1 cellular context compared by ENCODE assay signal in the genomic region with DNA sequence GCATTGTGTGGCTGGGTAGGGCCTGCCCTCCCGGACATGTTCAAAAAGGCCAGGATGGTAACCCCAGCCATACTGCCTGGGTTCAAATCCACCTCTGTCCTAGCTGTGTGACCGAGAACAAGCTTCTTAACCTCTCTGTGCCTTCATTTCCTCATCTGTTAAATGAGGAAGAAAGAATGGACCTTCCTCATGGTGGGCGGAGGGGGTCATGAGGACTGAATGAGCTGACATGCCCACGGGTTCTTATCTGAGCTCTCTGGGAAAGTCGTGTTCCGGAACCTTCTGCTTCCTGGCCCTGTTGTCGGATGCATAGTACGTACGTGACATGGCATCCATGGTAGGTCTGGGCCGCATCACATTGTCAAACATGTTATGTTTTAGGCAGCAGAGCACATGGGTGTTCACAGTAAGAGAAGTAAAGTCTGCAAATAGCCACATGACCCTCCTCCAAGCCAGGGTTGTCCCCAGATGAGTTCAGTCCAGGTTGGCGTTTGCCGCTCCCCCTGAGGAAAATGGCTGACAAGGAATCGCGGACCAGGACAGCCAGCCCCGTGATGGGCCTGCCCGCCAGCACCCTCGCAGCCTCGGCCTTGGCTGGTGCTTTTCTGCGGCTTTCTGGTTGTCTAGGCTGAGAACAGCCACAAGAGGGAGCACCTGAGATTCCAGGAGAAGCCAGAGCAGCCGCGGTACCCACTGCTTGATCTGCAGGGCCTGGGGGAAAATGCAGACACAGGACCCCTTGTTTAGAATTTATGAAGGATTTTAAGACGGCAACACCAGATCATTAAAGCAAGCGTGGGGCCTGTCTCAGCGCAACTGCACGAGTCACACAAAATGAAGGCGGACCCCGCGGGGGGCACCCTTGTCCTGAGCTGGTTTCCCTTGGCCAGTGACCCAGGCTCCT.
A peak's percentile ranks its signal among the peaks of the same experiment; 100 is the strongest.
TF ChIP-seq lines count a peak whose summit lies in the region.

No MANE protein-coding gene starts in this region.

TF ChIP-seq in HepG2, 621 proteins besides CTCF, POLR2A, EP300 and RAD21 (continues in another document):
- no peak for TF ChIP-seq ZBTB7A (CRISPR knock-in tag; IDR thresholded peaks at IDR 0.05)
- no peak for TF ChIP-seq HMG20A (CRISPR knock-in tag; IDR thresholded peaks at IDR 0.05; ENCODE audit: borderline replicate concordance)
- no peak for TF ChIP-seq ZNF333 (CRISPR knock-in tag; IDR thresholded peaks at IDR 0.05; ENCODE audit: borderline replicate concordance)
- TF ChIP-seq ZNF616 (CRISPR knock-in tag; IDR thresholded peaks at IDR 0.05; ENCODE audit: low read depth) = no peak
- no peak for TF ChIP-seq HCFC1 (IDR thresholded peaks at IDR 0.05; ENCODE audit: low read depth, low read length)
- TF ChIP-seq, protein P1, sequence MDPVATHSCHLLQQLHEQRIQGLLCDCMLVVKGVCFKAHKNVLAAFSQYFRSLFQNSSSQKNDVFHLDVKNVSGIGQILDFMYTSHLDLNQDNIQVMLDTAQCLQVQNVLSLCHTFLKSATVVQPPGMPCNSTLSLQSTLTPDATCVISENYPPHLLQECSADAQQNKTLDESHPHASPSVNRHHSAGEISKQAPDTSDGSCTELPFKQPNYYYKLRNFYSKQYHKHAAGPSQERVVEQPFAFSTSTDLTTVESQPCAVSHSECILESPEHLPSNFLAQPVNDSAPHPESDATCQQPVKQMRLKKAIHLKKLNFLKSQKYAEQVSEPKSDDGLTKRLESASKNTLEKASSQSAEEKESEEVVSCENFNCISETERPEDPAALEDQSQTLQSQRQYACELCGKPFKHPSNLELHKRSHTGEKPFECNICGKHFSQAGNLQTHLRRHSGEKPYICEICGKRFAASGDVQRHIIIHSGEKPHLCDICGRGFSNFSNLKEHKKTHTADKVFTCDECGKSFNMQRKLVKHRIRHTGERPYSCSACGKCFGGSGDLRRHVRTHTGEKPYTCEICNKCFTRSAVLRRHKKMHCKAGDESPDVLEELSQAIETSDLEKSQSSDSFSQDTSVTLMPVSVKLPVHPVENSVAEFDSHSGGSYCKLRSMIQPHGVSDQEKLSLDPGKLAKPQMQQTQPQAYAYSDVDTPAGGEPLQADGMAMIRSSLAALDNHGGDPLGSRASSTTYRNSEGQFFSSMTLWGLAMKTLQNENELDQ (CRISPR knock-in tag; IDR thresholded peaks at IDR 0.05; ENCODE audit: borderline replicate concordance) = no peak
- no peak for TF ChIP-seq ZNF598 (CRISPR knock-in tag; IDR thresholded peaks at IDR 0.05; ENCODE audit: borderline replicate concordance)
- TF ChIP-seq, protein P2, sequence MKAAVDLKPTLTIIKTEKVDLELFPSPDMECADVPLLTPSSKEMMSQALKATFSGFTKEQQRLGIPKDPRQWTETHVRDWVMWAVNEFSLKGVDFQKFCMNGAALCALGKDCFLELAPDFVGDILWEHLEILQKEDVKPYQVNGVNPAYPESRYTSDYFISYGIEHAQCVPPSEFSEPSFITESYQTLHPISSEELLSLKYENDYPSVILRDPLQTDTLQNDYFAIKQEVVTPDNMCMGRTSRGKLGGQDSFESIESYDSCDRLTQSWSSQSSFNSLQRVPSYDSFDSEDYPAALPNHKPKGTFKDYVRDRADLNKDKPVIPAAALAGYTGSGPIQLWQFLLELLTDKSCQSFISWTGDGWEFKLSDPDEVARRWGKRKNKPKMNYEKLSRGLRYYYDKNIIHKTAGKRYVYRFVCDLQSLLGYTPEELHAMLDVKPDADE (CRISPR knock-in tag; IDR thresholded peaks at IDR 0.05) = no peak
- no peak for TF ChIP-seq SP5 (CRISPR knock-in tag; IDR thresholded peaks at IDR 0.05; ENCODE audit: borderline replicate concordance, low read depth)
- TF ChIP-seq, protein P3, sequence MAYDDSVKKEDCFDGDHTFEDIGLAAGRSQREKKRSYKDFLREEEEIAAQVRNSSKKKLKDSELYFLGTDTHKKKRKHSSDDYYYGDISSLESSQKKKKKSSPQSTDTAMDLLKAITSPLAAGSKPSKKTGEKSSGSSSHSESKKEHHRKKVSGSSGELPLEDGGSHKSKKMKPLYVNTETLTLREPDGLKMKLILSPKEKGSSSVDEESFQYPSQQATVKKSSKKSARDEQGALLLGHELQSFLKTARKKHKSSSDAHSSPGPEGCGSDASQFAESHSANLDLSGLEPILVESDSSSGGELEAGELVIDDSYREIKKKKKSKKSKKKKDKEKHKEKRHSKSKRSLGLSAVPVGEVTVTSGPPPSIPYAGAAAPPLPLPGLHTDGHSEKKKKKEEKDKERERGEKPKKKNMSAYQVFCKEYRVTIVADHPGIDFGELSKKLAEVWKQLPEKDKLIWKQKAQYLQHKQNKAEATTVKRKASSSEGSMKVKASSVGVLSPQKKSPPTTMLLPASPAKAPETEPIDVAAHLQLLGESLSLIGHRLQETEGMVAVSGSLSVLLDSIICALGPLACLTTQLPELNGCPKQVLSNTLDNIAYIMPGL (CRISPR knock-in tag; IDR thresholded peaks at IDR 0.05; ENCODE audit: borderline replicate concordance in 1 of 2, low read depth in 1 of 2) = peak; percentile 58 to 62; a peak in 2 of 4 replicates
- TF ChIP-seq, protein P4, sequence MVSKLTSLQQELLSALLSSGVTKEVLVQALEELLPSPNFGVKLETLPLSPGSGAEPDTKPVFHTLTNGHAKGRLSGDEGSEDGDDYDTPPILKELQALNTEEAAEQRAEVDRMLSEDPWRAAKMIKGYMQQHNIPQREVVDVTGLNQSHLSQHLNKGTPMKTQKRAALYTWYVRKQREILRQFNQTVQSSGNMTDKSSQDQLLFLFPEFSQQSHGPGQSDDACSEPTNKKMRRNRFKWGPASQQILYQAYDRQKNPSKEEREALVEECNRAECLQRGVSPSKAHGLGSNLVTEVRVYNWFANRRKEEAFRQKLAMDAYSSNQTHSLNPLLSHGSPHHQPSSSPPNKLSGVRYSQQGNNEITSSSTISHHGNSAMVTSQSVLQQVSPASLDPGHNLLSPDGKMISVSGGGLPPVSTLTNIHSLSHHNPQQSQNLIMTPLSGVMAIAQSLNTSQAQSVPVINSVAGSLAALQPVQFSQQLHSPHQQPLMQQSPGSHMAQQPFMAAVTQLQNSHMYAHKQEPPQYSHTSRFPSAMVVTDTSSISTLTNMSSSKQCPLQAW (CRISPR knock-in tag; IDR thresholded peaks at IDR 0.05) = peak; percentile 56; the same call in 1 of the 2 replicates
- TF ChIP-seq, protein P5, sequence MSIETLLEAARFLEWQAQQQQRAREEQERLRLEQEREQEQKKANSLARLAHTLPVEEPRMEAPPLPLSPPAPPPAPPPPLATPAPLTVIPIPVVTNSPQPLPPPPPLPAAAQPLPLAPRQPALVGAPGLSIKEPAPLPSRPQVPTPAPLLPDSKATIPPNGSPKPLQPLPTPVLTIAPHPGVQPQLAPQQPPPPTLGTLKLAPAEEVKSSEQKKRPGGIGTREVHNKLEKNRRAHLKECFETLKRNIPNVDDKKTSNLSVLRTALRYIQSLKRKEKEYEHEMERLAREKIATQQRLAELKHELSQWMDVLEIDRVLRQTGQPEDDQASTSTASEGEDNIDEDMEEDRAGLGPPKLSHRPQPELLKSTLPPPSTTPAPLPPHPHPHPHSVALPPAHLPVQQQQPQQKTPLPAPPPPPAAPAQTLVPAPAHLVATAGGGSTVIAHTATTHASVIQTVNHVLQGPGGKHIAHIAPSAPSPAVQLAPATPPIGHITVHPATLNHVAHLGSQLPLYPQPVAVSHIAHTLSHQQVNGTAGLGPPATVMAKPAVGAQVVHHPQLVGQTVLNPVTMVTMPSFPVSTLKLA (IDR thresholded peaks at IDR 0.05) = no peak
- TF ChIP-seq ZNF329 (CRISPR knock-in tag; IDR thresholded peaks at IDR 0.05; ENCODE audit: low read depth) = no peak
- TF ChIP-seq SIX4 (CRISPR knock-in tag; IDR thresholded peaks at IDR 0.05) = no peak
- no peak for TF ChIP-seq ZNF790 (CRISPR knock-in tag; IDR thresholded peaks at IDR 0.05; ENCODE audit: borderline replicate concordance)
- TF ChIP-seq AGO2 (optimal IDR thresholded peaks at IDR 0.05; ENCODE audit: low read depth, low read length) = no peak
- no peak for TF ChIP-seq ZNF570 (CRISPR knock-in tag; IDR thresholded peaks at IDR 0.05; ENCODE audit: borderline replicate concordance)
- TF ChIP-seq ZNF292 (CRISPR knock-in tag; IDR thresholded peaks at IDR 0.05; ENCODE audit: borderline replicate concordance, low read depth) = no peak
- TF ChIP-seq, protein P6, sequence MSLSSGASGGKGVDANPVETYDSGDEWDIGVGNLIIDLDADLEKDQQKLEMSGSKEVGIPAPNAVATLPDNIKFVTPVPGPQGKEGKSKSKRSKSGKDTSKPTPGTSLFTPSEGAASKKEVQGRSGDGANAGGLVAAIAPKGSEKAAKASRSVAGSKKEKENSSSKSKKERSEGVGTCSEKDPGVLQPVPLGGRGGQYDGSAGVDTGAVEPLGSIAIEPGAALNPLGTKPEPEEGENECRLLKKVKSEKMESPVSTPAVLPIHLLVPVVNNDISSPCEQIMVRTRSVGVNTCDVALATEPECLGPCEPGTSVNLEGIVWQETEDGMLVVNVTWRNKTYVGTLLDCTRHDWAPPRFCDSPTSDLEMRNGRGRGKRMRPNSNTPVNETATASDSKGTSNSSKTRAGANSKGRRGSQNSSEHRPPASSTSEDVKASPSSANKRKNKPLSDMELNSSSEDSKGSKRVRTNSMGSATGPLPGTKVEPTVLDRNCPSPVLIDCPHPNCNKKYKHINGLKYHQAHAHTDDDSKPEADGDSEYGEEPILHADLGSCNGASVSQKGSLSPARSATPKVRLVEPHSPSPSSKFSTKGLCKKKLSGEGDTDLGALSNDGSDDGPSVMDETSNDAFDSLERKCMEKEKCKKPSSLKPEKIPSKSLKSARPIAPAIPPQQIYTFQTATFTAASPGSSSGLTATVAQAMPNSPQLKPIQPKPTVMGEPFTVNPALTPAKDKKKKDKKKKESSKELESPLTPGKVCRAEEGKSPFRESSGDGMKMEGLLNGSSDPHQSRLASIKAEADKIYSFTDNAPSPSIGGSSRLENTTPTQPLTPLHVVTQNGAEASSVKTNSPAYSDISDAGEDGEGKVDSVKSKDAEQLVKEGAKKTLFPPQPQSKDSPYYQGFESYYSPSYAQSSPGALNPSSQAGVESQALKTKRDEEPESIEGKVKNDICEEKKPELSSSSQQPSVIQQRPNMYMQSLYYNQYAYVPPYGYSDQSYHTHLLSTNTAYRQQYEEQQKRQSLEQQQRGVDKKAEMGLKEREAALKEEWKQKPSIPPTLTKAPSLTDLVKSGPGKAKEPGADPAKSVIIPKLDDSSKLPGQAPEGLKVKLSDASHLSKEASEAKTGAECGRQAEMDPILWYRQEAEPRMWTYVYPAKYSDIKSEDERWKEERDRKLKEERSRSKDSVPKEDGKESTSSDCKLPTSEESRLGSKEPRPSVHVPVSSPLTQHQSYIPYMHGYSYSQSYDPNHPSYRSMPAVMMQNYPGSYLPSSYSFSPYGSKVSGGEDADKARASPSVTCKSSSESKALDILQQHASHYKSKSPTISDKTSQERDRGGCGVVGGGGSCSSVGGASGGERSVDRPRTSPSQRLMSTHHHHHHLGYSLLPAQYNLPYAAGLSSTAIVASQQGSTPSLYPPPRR (CRISPR knock-in tag; IDR thresholded peaks at IDR 0.05; ENCODE audit: borderline replicate concordance) = no peak
- TF ChIP-seq PRPF4 (IDR thresholded peaks at IDR 0.05; ENCODE audit: low read depth, low read length, poor library complexity, severe bottlenecking) = no peak
- TF ChIP-seq, protein P7, sequence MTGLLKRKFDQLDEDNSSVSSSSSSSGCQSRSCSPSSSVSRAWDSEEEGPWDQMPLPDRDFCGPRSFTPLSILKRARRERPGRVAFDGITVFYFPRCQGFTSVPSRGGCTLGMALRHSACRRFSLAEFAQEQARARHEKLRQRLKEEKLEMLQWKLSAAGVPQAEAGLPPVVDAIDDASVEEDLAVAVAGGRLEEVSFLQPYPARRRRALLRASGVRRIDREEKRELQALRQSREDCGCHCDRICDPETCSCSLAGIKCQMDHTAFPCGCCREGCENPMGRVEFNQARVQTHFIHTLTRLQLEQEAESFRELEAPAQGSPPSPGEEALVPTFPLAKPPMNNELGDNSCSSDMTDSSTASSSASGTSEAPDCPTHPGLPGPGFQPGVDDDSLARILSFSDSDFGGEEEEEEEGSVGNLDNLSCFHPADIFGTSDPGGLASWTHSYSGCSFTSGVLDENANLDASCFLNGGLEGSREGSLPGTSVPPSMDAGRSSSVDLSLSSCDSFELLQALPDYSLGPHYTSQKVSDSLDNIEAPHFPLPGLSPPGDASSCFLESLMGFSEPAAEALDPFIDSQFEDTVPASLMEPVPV (CRISPR knock-in tag; IDR thresholded peaks at IDR 0.05) = no peak
- no peak for TF ChIP-seq ZNF713 (CRISPR knock-in tag; IDR thresholded peaks at IDR 0.05)
- TF ChIP-seq PCBP1 (IDR thresholded peaks at IDR 0.05; ENCODE audit: borderline replicate concordance, low read depth, low read length) = no peak
- TF ChIP-seq, protein P8, sequence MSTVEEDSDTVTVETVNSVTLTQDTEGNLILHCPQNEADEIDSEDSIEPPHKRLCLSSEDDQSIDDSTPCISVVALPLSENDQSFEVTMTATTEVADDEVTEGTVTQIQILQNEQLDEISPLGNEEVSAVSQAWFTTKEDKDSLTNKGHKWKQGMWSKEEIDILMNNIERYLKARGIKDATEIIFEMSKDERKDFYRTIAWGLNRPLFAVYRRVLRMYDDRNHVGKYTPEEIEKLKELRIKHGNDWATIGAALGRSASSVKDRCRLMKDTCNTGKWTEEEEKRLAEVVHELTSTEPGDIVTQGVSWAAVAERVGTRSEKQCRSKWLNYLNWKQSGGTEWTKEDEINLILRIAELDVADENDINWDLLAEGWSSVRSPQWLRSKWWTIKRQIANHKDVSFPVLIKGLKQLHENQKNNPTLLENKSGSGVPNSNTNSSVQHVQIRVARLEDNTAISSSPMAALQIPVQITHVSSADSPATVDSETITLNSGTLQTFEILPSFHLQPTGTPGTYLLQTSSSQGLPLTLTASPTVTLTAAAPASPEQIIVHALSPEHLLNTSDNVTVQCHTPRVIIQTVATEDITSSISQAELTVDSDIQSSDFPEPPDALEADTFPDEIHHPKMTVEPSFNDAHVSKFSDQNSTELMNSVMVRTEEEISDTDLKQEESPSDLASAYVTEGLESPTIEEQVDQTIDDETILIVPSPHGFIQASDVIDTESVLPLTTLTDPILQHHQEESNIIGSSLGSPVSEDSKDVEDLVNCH (CRISPR knock-in tag; IDR thresholded peaks at IDR 0.05) = no peak
- TF ChIP-seq MEIS2 (CRISPR knock-in tag; IDR thresholded peaks at IDR 0.05) = 0 out of 2 replicates have a peak, but pooled peaks have one; percentile 46
- TF ChIP-seq FOXP1 (IDR thresholded peaks at IDR 0.05) = no peak
- no peak for TF ChIP-seq FOXP1 (CRISPR knock-in tag; IDR thresholded peaks at IDR 0.05)
- 0 out of 2 replicates have a peak, but pooled peaks have one; percentile 38 for TF ChIP-seq SNAI1 (CRISPR knock-in tag; IDR thresholded peaks at IDR 0.05; ENCODE audit: borderline replicate concordance)
- no peak for TF ChIP-seq ZNF83 (CRISPR knock-in tag; IDR thresholded peaks at IDR 0.05; ENCODE audit: borderline replicate concordance)
- no peak for TF ChIP-seq ATAD3A (CRISPR knock-in tag; IDR thresholded peaks at IDR 0.05)
- no peak for TF ChIP-seq DNMT3B (CRISPR knock-in tag; conservative IDR thresholded peaks at IDR 0.05)
- TF ChIP-seq KLF12 (CRISPR knock-in tag; IDR thresholded peaks at IDR 0.05; ENCODE audit: borderline replicate concordance) = no peak
- TF ChIP-seq SETDB1 (CRISPR knock-in tag; IDR thresholded peaks at IDR 0.05; ENCODE audit: borderline replicate concordance) = no peak
- no peak for TF ChIP-seq ZNF34 (CRISPR knock-in tag; IDR thresholded peaks at IDR 0.05; ENCODE audit: borderline replicate concordance)
- no peak for TF ChIP-seq TRIM24 (CRISPR knock-in tag; IDR thresholded peaks at IDR 0.05)
- TF ChIP-seq, protein P9, sequence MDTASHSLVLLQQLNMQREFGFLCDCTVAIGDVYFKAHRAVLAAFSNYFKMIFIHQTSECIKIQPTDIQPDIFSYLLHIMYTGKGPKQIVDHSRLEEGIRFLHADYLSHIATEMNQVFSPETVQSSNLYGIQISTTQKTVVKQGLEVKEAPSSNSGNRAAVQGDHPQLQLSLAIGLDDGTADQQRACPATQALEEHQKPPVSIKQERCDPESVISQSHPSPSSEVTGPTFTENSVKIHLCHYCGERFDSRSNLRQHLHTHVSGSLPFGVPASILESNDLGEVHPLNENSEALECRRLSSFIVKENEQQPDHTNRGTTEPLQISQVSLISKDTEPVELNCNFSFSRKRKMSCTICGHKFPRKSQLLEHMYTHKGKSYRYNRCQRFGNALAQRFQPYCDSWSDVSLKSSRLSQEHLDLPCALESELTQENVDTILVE (CRISPR knock-in tag; IDR thresholded peaks at IDR 0.05) = no peak
- TF ChIP-seq ZNF572 (CRISPR knock-in tag; IDR thresholded peaks at IDR 0.05) = 0 out of 2 replicates have a peak, but pooled peaks have one; percentile 44
